In the genomic region with DNA sequence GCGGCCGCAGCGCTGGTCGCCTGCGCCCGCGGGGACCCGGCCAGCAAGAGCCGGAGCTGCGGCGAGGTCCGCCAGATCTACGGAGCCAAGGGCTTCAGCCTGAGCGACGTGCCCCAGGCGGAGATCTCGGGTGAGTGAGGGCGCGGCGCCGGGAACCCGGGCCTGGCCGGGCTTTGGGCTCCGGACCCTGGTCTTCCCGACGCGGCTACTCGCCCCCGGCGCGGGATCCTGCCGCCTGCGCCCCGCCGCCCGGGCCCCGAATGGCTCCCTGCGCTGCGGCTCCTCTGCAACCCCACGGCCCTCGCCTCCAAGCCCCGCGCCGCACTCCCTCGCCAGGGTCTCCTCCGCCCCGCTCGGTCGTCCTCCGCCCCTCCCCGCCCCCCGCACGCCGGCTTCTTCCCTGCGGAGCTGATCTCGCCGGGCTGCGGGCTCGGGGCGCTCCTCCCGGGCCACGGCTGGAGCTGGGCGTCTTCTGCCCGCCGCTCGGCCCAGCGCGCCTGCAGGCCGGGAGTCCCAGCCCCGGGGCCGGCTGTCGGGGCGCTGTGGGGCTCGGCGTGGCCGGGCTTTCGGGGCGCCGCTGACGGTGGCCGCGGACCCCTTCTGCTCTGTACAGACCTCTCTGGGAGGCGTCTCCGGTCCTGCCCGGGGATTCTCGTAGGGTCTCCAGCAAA, we compare ENCODE assay signal across 8 cellular contexts. TPM values are rescaled to one million over a fixed set of nuclear protein-coding genes. Genes with fewer than 3 reads are reported as not detected.
DNase-seq lines count a peak whose midpoint lies in the region; ATAC-seq and TF ChIP-seq lines count a peak whose summit lies in the region.

No MANE protein-coding gene starts in this region.

- H3K36me3 ChIP-seq in MG63 (peaks cover 2% of the 10 kb centered on the region; the same call in 1 of the 2 replicates), upper lobe of left lung (no peaks in the 10 kb centered on the region)

- H3K4me3 ChIP-seq in MG63 (peak overlapping the region; percentile 61), upper lobe of left lung (peak overlapping the region; percentile 35 to 76 (median 65))

- peaks cover 16 to 35% (median 26%) of the 10 kb centered on the region in 4 donors for H3K4me1 ChIP-seq in upper lobe of left lung

- TF ChIP-seq EP300 in upper lobe of left lung (IDR thresholded peaks at IDR 0.05) = no peak

- TF ChIP-seq CTCF in 22Rv1 (IDR thresholded peaks at IDR 0.05) (no peak), upper lobe of left lung (IDR thresholded peaks at IDR 0.05) (no peak)

- ATAC-seq in GM18520 (IDR thresholded peaks at IDR 0.05; ENCODE audit: unreplicated experiment) = peak; percentile 11
- peak in 1 of 2 donors; percentile 1 for ATAC-seq in upper lobe of left lung (ENCODE audit: low FRiP score in 2 of 2)

- peak; percentile 50 for DNase-seq in MG63
- DNase-seq in cerebellum (ENCODE audit: low spot score) = peak; percentile 15
- peak; percentile 30 to 39 for DNase-seq in lung microvascular endothelial cell (ENCODE audit: low read depth in 2 of 2)
- DNase-seq in upper lobe of left lung = peak in 1 of 2 donors; percentile 90
- no peak for DNase-seq in amygdala (lab: John Stamatoyannopoulos, UW)
- DNase-seq in stimulated activated CD4-positive, alpha-beta T cell treated with anti-CD3 and anti-CD28 coated beads, Interleukin-4, amount 100 ng/mL, for 24 hours = no peak

- H3K27me3 ChIP-seq in MG63 = no peaks in the 10 kb centered on the region
- H3K27me3 ChIP-seq in upper lobe of left lung = peaks cover 0 to 11% (median 0%) of the 10 kb centered on the region in 4 donors

- no peaks in the 10 kb centered on the region for H3K9me3 ChIP-seq in MG63
- H3K9me3 ChIP-seq in upper lobe of left lung = no peaks in the 10 kb centered on the region

- TF ChIP-seq POLR2A in upper lobe of left lung (IDR thresholded peaks at IDR 0.05) = no peak

- WGBS in upper lobe of left lung, 2 donors = 0 to 3% methylated on average over 10 to 18 of the region's 86 CpGs

- H3K27ac ChIP-seq in 22Rv1 (peak overlapping the region; percentile 59), upper lobe of left lung (peak overlapping the region; percentile 83 to 89 (median 84))

RNA-seq across cellular contexts. Expression of a gene that starts 0.6 kb away (rescaled TPM):
- 95.4 and 177 TPM in 2 replicates for total RNA-seq in MG63 (2014; rRNA removed; shearing (Covaris generic); ENCODE audit: low replicate concordance)
- total RNA-seq in cerebellum (70.1 TPM), lung microvascular endothelial cell (2.4 and 11.3 TPM in 2 replicates), upper lobe of left lung (10 to 100 TPM; 16.8 to 45.5 (median 33.2) TPM)

Comparison
In these comparisons a context has a peak if more than half of its experiments do, and no peak if none do; other contexts are left out.
1. DNase-seq: peak in MG63 (single experiment), cerebellum (single experiment) and lung microvascular endothelial cell (2 of 2); none in amygdala (0 of 56) and stimulated activated CD4-positive, alpha-beta T cell treated with anti-CD3 and anti-CD28 coated beads, Interleukin-4, amount 100 ng/mL, for 24 hours (single experiment).